In genomic region chr10:31320598-31321211, GRCh38 we compare ENCODE assay signal across 8 cellular contexts. TPM values are rescaled to one million over a fixed set of nuclear protein-coding genes. Genes with fewer than 3 reads are reported as not detected.
A peak's percentile ranks its signal among the peaks of the same experiment; 100 is the strongest.
DNase-seq lines count a peak whose midpoint lies in the region; ATAC-seq and TF ChIP-seq lines count a peak whose summit lies in the region.

No MANE protein-coding gene starts in this region.

- no peak for TF ChIP-seq POLR2A in testis (IDR thresholded peaks at IDR 0.05)

- no peaks in the 10 kb centered on the region for H3K36me3 ChIP-seq in CD4-positive, alpha-beta memory T cell (ENCODE audit: insufficient read depth, low read length)
- H3K36me3 ChIP-seq in endocrine pancreas (ENCODE audit: control insufficient read depth, insufficient read depth, low read length), result no peaks in the 10 kb centered on the region
- no peaks in the 10 kb centered on the region for H3K36me3 ChIP-seq in testis (ENCODE audit: low read depth, missing control alignments)

- H3K9me3 Mint-ChIP-seq in CD4-positive, alpha-beta memory T cell, result peaks cover 0 to 4% (median 0%) of the 10 kb centered on the region in 8 donors
- H3K9me3 Mint-ChIP-seq in mesothelial cell of epicardium, result no peaks in the 10 kb centered on the region

- CTCF ChIA-PET in CD4-positive, alpha-beta memory T cell (lab: Charles Lee; ENCODE audit: partially characterized antibody), result interaction anchor here (0.9 to 1.0 kb wide), 2 partner anchors 30 to 536 kb away, joined by 3 to 6 read pairs; no protein-coding TSS in a partner anchor

- intact Hi-C loops in CD4-positive, alpha-beta memory T cell (cut with micrococcal nuclease), result loop anchor here (1.0 to 10.0 kb wide), 3 partner anchors 37 to 734 kb away; partner anchors contain the start of gene KIF5B
- intact Hi-C loops in testis (cut with DNase I; ENCODE audit: low total_unique reads), result no loop called here

- H3K4me1 ChIP-seq in CD4-positive, alpha-beta memory T cell (ENCODE audit: insufficient read depth, low read length), result peaks cover 30% of the 10 kb centered on the region
- H3K4me1 ChIP-seq in endocrine pancreas (ENCODE audit: control insufficient read depth, insufficient read depth, low read length), result peaks cover 16% of the 10 kb centered on the region
- H3K4me1 ChIP-seq in testis, result no peaks in the 10 kb centered on the region

- ATAC-seq in GM19452 (IDR thresholded peaks at IDR 0.05; ENCODE audit: unreplicated experiment), result peak; percentile 25
- ATAC-seq in HG03565 (IDR thresholded peaks at IDR 0.05; ENCODE audit: unreplicated experiment), result no peak

- peaks cover 0 to 17% of the 10 kb centered on the region in 2 donors for H3K36me3 Mint-ChIP-seq in CD4-positive, alpha-beta memory T cell
- H3K36me3 Mint-ChIP-seq in mesothelial cell of epicardium, result no peaks in the 10 kb centered on the region

- no peaks in the 10 kb centered on the region for H3K27me3 Mint-ChIP-seq in CD4-positive, alpha-beta memory T cell
- peaks cover 59% of the 10 kb centered on the region for H3K27me3 Mint-ChIP-seq in mesothelial cell of epicardium (ENCODE audit: low read depth)

- H3K27ac Mint-ChIP-seq in CD4-positive, alpha-beta memory T cell, result peak overlapping the region; percentile 88 to 98 (median 95)
- H3K27ac Mint-ChIP-seq in mesothelial cell of epicardium, result peak overlapping the region; percentile 79

- peak overlapping the region; percentile 79 to 97 (median 95) for H3K4me3 Mint-ChIP-seq in CD4-positive, alpha-beta memory T cell
- H3K4me3 Mint-ChIP-seq in mesothelial cell of epicardium, result peak overlapping the region; percentile 79

- no peaks in the 10 kb centered on the region for H3K9me3 ChIP-seq in CD4-positive, alpha-beta memory T cell (ENCODE audit: control insufficient read depth in 1 of 2, low read length in 2 of 2)
- no peaks in the 10 kb centered on the region for H3K9me3 ChIP-seq in endocrine pancreas (ENCODE audit: control insufficient read depth, low read length)
- H3K9me3 ChIP-seq in testis, result no peaks in the 10 kb centered on the region

- peak overlapping the region; percentile 61 for H3K27ac ChIP-seq in CD4-positive, alpha-beta memory T cell (ENCODE audit: low read depth, low read length)
- H3K27ac ChIP-seq in testis, result peak overlapping the region; percentile 95 to 96

- 0 to 1% methylated on average over 30 to 43 of the region's 43 CpGs for WGBS in testis, 2 donors

- H3K4me3 ChIP-seq in CD4-positive, alpha-beta memory T cell (ENCODE audit: low read length in 2 of 2), result peak overlapping the region; percentile 40 to 74
- H3K4me3 ChIP-seq in endocrine pancreas (ENCODE audit: control insufficient read depth, insufficient read depth, low read length), result peak overlapping the region; percentile 93
- H3K4me3 ChIP-seq in testis, result peak overlapping the region; percentile 92 to 99

- POLR2A ChIA-PET in CD4-positive, alpha-beta memory T cell (lab: Charles Lee; ENCODE audit: partially characterized antibody), result interaction anchor here (0.6 to 2.0 kb wide), 6 partner anchors 9 to 536 kb away, joined by 3 to 8 read pairs (median 3); partner anchors contain the start of gene ZNF438

- no peak for TF ChIP-seq CTCF in mesothelial cell of epicardium (IDR thresholded peaks at IDR 0.05; ENCODE audit: unreplicated experiment)
- no peak for TF ChIP-seq CTCF in testis (IDR thresholded peaks at IDR 0.05)

- peaks cover 31 to 58% (median 45%) of the 10 kb centered on the region in 4 donors for H3K4me1 Mint-ChIP-seq in CD4-positive, alpha-beta memory T cell
- peaks cover 22% of the 10 kb centered on the region for H3K4me1 Mint-ChIP-seq in mesothelial cell of epicardium

- peak in 2 of 5 donors; percentile 18 to 35 for DNase-seq in CD4-positive, alpha-beta memory T cell
- DNase-seq in NCI-H1092 (lab: John Stamatoyannopoulos, UW), result peak; percentile 65
- DNase-seq in activated CD8-positive, alpha-beta memory T cell treated with anti-CD3 and anti-CD28 coated beads for 48 hours (ENCODE audit: low read depth in 2 of 3, low spot score in 2 of 3), result peak in 2 of 3 experiments; percentile 11 to 12
- peak in 1 of 2 experiments; percentile 41 for DNase-seq in mesothelial cell of epicardium (ENCODE audit: low spot score in 2 of 2, unreplicated experiment in 2 of 2)
- peak; percentile 48 for DNase-seq in testis

- H3K9ac ChIP-seq in endocrine pancreas (ENCODE audit: control insufficient read depth, insufficient read depth, low read length), result peak overlapping the region; percentile 79

- no peaks in the 10 kb centered on the region for H3K27me3 ChIP-seq in CD4-positive, alpha-beta memory T cell (ENCODE audit: insufficient read depth, low read length)
- H3K27me3 ChIP-seq in endocrine pancreas (ENCODE audit: control insufficient read depth, insufficient read depth, low read length), result no peaks in the 10 kb centered on the region
- H3K27me3 ChIP-seq in testis, result no peaks in the 10 kb centered on the region

RNA-seq across cellular contexts. Expression of gene ZEB1, which starts 1.7 kb away (rescaled TPM):
- 10 to 100 TPM; 68.7 to 70.6 TPM for total RNA-seq in CD4-positive, alpha-beta memory T cell
- polyA plus RNA-seq in CD4-positive, alpha-beta memory T cell, result 10 to 100 TPM; 19.1 to 31.3 TPM
- total RNA-seq in mesothelial cell of epicardium (20.0 to 24.9 TPM (median 24.7 TPM) in 3 replicates), testis (10 to 100 TPM; 26.3 to 35.9 TPM)
- 22.2 TPM for polyA plus RNA-seq in testis (ENCODE audit: insufficient read depth, low read depth, low replicate concordance)
